In genomic region chr16:30922420-30922959, GRCh38 we compare ENCODE assay signal across 8 cellular contexts. TPM values are rescaled to one million over a fixed set of nuclear protein-coding genes. Genes with fewer than 3 reads are reported as not detected.
A peak's percentile ranks its signal among the peaks of the same experiment; 100 is the strongest.
DNase-seq lines count a peak whose midpoint lies in the region; ATAC-seq and TF ChIP-seq lines count a peak whose summit lies in the region.

No MANE protein-coding gene starts in this region.

- peak overlapping the region; percentile 97 to 100 (median 99) for H3K27ac Mint-ChIP-seq in naive thymus-derived CD8-positive, alpha-beta T cell
- H3K27ac Mint-ChIP-seq in stimulated activated naive B cell treated with anti-CD40 and anti-IgM and Interleukin-4, amounts not matched to agents 10 μg/mL and 1 μg/mL and 100 μg/mL, for 72 hours = peak overlapping the region; percentile 100

- H3K4me1 Mint-ChIP-seq in naive thymus-derived CD8-positive, alpha-beta T cell = peaks cover 21 to 33% (median 27%) of the 10 kb centered on the region in 4 donors
- peaks cover 27 to 44% of the 10 kb centered on the region in 2 donors for H3K4me1 Mint-ChIP-seq in stimulated activated naive B cell treated with anti-CD40 and anti-IgM and Interleukin-4, amounts not matched to agents 10 μg/mL and 1 μg/mL and 100 μg/mL, for 72 hours

- H3K4me3 ChIP-seq in LNCaP clone FGC (ENCODE audit: low read depth, low read length) = peak overlapping the region; percentile 55
- peak overlapping the region; percentile 85 for H3K4me3 ChIP-seq in fibroblast of mammary gland (ENCODE audit: control insufficient read depth, low read depth, low read length)

- ATAC-seq in naive thymus-derived CD8-positive, alpha-beta T cell = peak; percentile 79 to 81
- ATAC-seq in stimulated activated naive B cell treated with anti-CD40 and anti-IgM and Interleukin-4, amounts not matched to agents 10 μg/mL and 1 μg/mL and 100 μg/mL, for 72 hours (replicated peaks) = peak; percentile 77 to 79

- DNase-seq in DMS79 treated with DMSO at 0.1 percent for 48 hours (lab: John Stamatoyannopoulos, UW) (peak; percentile 99), H4 (ENCODE audit: low spot score) (peak; percentile 99), LNCaP clone FGC (ENCODE audit: low read depth) (peak; percentile 99), RWPE1 (ENCODE audit: low spot score) (peak; percentile 96), fibroblast of mammary gland (ENCODE audit: low read depth) (peak; percentile 99)
- DNase-seq in activated T-helper 9 cell treated with anti-CD3 and anti-CD28 coated beads, Interleukin-2, amount 50 U/mL, for 16 hours (ENCODE audit: low read depth) = peak; percentile 99
- DNase-seq in naive thymus-derived CD8-positive, alpha-beta T cell = peak; percentile 95 to 100 (median 100)
- DNase-seq in stimulated activated naive B cell treated with anti-CD40 and anti-IgM and Interleukin-4, amounts not matched to agents 10 μg/mL and 1 μg/mL and 100 μg/mL, for 72 hours = peak; percentile 100

- no peaks in the 10 kb centered on the region for H3K27me3 Mint-ChIP-seq in naive thymus-derived CD8-positive, alpha-beta T cell
- no peaks in the 10 kb centered on the region for H3K27me3 Mint-ChIP-seq in stimulated activated naive B cell treated with anti-CD40 and anti-IgM and Interleukin-4, amounts not matched to agents 10 μg/mL and 1 μg/mL and 100 μg/mL, for 72 hours

- H3K27ac ChIP-seq in RWPE1 = peak overlapping the region; percentile 94

- POLR2A ChIA-PET in RWPE1 (lab: Yijun Ruan, JAX; ENCODE audit: low non-redundant PET) = no interaction called here
- POLR2A ChIA-PET in naive thymus-derived CD8-positive, alpha-beta T cell (lab: Charles Lee) = interaction anchor here (0.5 to 2.8 kb wide), 8 partner anchors 35 to 743 kb away, joined by 3 to 11 read pairs (median 4); partner anchors contain the start of genes PHKG2, RUSF1 and SETD1A

- CTCF ChIA-PET in RWPE1 (lab: Yijun Ruan, JAX) = interaction anchor here (0.7 to 1.1 kb wide), 2 partner anchors 19 to 78 kb away, joined by 4 to 7 read pairs; no protein-coding TSS in a partner anchor

- H3K36me3 Mint-ChIP-seq in naive thymus-derived CD8-positive, alpha-beta T cell = no peaks in the 10 kb centered on the region
- H3K36me3 Mint-ChIP-seq in stimulated activated naive B cell treated with anti-CD40 and anti-IgM and Interleukin-4, amounts not matched to agents 10 μg/mL and 1 μg/mL and 100 μg/mL, for 72 hours = peaks cover 3 to 19% of the 10 kb centered on the region in 2 donors

- no peaks in the 10 kb centered on the region for H3K9me3 Mint-ChIP-seq in naive thymus-derived CD8-positive, alpha-beta T cell
- H3K9me3 Mint-ChIP-seq in stimulated activated naive B cell treated with anti-CD40 and anti-IgM and Interleukin-4, amounts not matched to agents 10 μg/mL and 1 μg/mL and 100 μg/mL, for 72 hours = no peaks in the 10 kb centered on the region

- TF ChIP-seq CTCF in LNCaP clone FGC (IDR thresholded peaks at IDR 0.05; ENCODE audit: control insufficient read depth, extremely low read depth, insufficient read depth) (no peak), RWPE1 (conservative IDR thresholded peaks at IDR 0.05; ENCODE audit: low read depth) (no peak), fibroblast of mammary gland (conservative IDR thresholded peaks at IDR 0.05; ENCODE audit: control insufficient read depth, insufficient read depth, low read depth, low read length) (no peak)

- peak overlapping the region; percentile 96 to 100 (median 99) for H3K4me3 Mint-ChIP-seq in naive thymus-derived CD8-positive, alpha-beta T cell
- peak overlapping the region; percentile 96 to 99 for H3K4me3 Mint-ChIP-seq in stimulated activated naive B cell treated with anti-CD40 and anti-IgM and Interleukin-4, amounts not matched to agents 10 μg/mL and 1 μg/mL and 100 μg/mL, for 72 hours

RNA-seq across cellular contexts. Expression of gene FBXL19, which starts 0.9 kb away (rescaled TPM):
- total RNA-seq in H4 (2014; rRNA removed; shearing (Covaris generic)) = 5.0 and 13.8 TPM in 2 replicates
- total RNA-seq in naive thymus-derived CD8-positive, alpha-beta T cell = 10 to 100 TPM; 13.1 to 16.8 TPM
- under 1 TPM; 0.06 to 0.29 (median 0.16) TPM for polyA plus RNA-seq in naive thymus-derived CD8-positive, alpha-beta T cell

RNA-seq across cellular contexts. Expression of gene CTF1, which starts 26.1 kb away (rescaled TPM):
- total RNA-seq in H4 (2014; rRNA removed; shearing (Covaris generic)) = not detected in 2 replicates
- total RNA-seq in naive thymus-derived CD8-positive, alpha-beta T cell = 1 to 10 TPM; 1.0 to 1.3 TPM
- under 1 TPM in 1 of 3 donors, not detected in 2; 0.14 TPM for polyA plus RNA-seq in naive thymus-derived CD8-positive, alpha-beta T cell

RNA-seq across cellular contexts. Expression of gene ORAI3, which starts 26.4 kb away (rescaled TPM):
- 30.5 and 43.8 TPM in 2 replicates for total RNA-seq in H4 (2014; rRNA removed; shearing (Covaris generic))
- total RNA-seq in naive thymus-derived CD8-positive, alpha-beta T cell = 10 to 100 TPM; 18.6 to 20.8 TPM
- 10 to 100 TPM; 15.2 to 16.0 (median 15.5) TPM for polyA plus RNA-seq in naive thymus-derived CD8-positive, alpha-beta T cell

RNA-seq across cellular contexts. Expression of gene BCL7C, which starts 28.6 kb away (rescaled TPM):
- total RNA-seq in H4 (2014; rRNA removed; shearing (Covaris generic)) = 22.7 and 25.9 TPM in 2 replicates
- total RNA-seq in naive thymus-derived CD8-positive, alpha-beta T cell = 10 to 100 TPM; 24.2 to 24.6 TPM
- polyA plus RNA-seq in naive thymus-derived CD8-positive, alpha-beta T cell = 10 to 100 TPM; 33.9 to 38.8 (median 34.7) TPM

RNA-seq across cellular contexts. Expression of gene SETD1A, which starts 35.1 kb away (rescaled TPM):
- total RNA-seq in H4 (2014; rRNA removed; shearing (Covaris generic)) = 1.4 and 1.7 TPM in 2 replicates
- 10 to 100 TPM; 39.5 to 44.3 TPM for total RNA-seq in naive thymus-derived CD8-positive, alpha-beta T cell
- 1 to 10 TPM in 1 of 3 donors, under 1 TPM in 2; 0.35 to 2.0 (median 0.77) TPM for polyA plus RNA-seq in naive thymus-derived CD8-positive, alpha-beta T cell

Comparison
In these comparisons a context has a peak if more than half of its experiments do, and no peak if none do; other contexts are left out.
1. Peak in every context shown above with its lines: DNase-seq, ATAC-seq, H3K4me3 ChIP-seq and H3K27ac ChIP-seq.